In the genomic region with DNA sequence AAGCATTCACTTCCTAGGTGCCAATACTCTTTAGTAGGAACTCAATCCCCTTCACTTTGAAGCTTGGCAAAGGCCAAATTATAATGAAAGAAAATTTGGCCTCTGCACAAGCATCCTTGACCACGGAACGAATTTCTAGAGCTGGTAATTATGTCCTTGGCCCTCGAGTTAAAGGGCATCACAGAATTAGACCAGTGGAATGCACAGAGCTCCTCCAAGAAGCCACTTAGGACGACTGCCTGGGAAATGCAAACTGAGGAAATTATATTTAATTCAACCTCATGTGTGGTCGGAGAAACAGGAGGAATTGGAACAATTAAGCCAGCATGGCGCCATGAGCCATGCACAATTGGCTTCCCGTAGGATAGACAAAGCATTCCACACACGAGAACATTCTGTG, we compare ENCODE assay signal across 22 cellular contexts. TPM values are rescaled to one million over a fixed set of nuclear protein-coding genes. Genes with fewer than 3 reads are reported as not detected.
"Had no signal": no experiment of that assay in that cellular context is flagged by ENCODE, and none has a peak within 500 bp of the region (broad histone marks: within the 10 kb centered on the region; RNA-seq: fewer than 3 reads in every experiment).

No MANE protein-coding gene starts in this region.

- H3K4me1 Mint-ChIP-seq: memory B cell; natural killer cell; stimulated activated effector memory CD8-positive, alpha-beta T cell treated with anti-CD3 and anti-CD28 coated beads, Interleukin-12 subunit alpha, Interleukin-12 subunit beta, amount 100 ng/mL, for 72 hours had no signal

- H3K4me3 Mint-ChIP-seq: dendritic cell treated with granulocyte-macrophage colony-stimulating factor and Interleukin-4, amounts not matched to agents 40 ng/mL and 50 ng/mL, for 4 days; endodermal cell; memory B cell; natural killer cell; stimulated activated effector memory CD8-positive, alpha-beta T cell treated with anti-CD3 and anti-CD28 coated beads, Interleukin-12 subunit alpha, Interleukin-12 subunit beta, amount 100 ng/mL, for 72 hours had no signal

- H3K27me3 Mint-ChIP-seq: dendritic cell treated with granulocyte-macrophage colony-stimulating factor and Interleukin-4, amounts not matched to agents 40 ng/mL and 50 ng/mL, for 4 days; memory B cell had no signal

- H3K36me3 Mint-ChIP-seq: memory B cell; natural killer cell; stimulated activated effector memory CD8-positive, alpha-beta T cell treated with anti-CD3 and anti-CD28 coated beads, Interleukin-12 subunit alpha, Interleukin-12 subunit beta, amount 100 ng/mL, for 72 hours had no signal

- H3K4me1 ChIP-seq: gastrocnemius medialis, pancreas, stomach, tibial nerve, upper lobe of left lung had no signal

- H3K27me3 ChIP-seq: gastrocnemius medialis, neutrophil, right lobe of liver, stomach, tibial nerve, upper lobe of left lung had no signal

- H3K4me3 ChIP-seq: gastrocnemius medialis, lung, pancreas, right lobe of liver, stomach, tibial nerve, upper lobe of left lung had no signal

- H3K27ac ChIP-seq: epithelial cell of prostate, gastrocnemius medialis, neutrophil, pancreas, right lobe of liver, stomach, upper lobe of left lung had no signal

- ATAC-seq: esophagus mucosa; gastrocnemius medialis; natural killer cell; pancreas; right lobe of liver; stimulated activated effector memory CD8-positive, alpha-beta T cell treated with anti-CD3 and anti-CD28 coated beads, Interleukin-12 subunit alpha, Interleukin-12 subunit beta, amount 100 ng/mL, for 72 hours had no signal

- DNase-seq: effector CD8-positive, alpha-beta T cell; endodermal cell; foreskin fibroblast; gastrocnemius medialis; head of caudate nucleus; natural killer cell; pancreas; right lobe of liver; stimulated activated CD4-positive, alpha-beta T cell treated with anti-CD3 and anti-CD28 coated beads, Interleukin-2, amount 100 ng/mL, for 24 hours; stimulated activated CD4-positive, alpha-beta T cell treated with anti-CD3 and anti-CD28 coated beads, Interleukin-4, amount 100 ng/mL, for 24 hours; stimulated activated naive CD4-positive, alpha-beta T cell treated with Interleukin-2 at 50 U/mL for 16 hours; stomach; upper lobe of left lung had no signal

- H3K9me3 ChIP-seq: gastrocnemius medialis, neutrophil, pancreas, right lobe of liver, stomach, tibial nerve, upper lobe of left lung had no signal

- H3K9me3 Mint-ChIP-seq: endodermal cell; memory B cell; stimulated activated effector memory CD8-positive, alpha-beta T cell treated with anti-CD3 and anti-CD28 coated beads, Interleukin-12 subunit alpha, Interleukin-12 subunit beta, amount 100 ng/mL, for 72 hours had no signal

- H3K27ac Mint-ChIP-seq: dendritic cell treated with granulocyte-macrophage colony-stimulating factor and Interleukin-4, amounts not matched to agents 40 ng/mL and 50 ng/mL, for 4 days; endodermal cell; memory B cell; natural killer cell; stimulated activated effector memory CD8-positive, alpha-beta T cell treated with anti-CD3 and anti-CD28 coated beads, Interleukin-12 subunit alpha, Interleukin-12 subunit beta, amount 100 ng/mL, for 72 hours had no signal

- H3K36me3 ChIP-seq: gastrocnemius medialis, neutrophil, pancreas, right lobe of liver, stomach, tibial nerve, upper lobe of left lung had no signal

RNA-seq across cellular contexts. Expression of gene NLGN4X, which starts 59.3 kb away (rescaled TPM):
- total RNA-seq: natural killer cell, pulmonary artery endothelial cell had no signal
